In genomic region chr7:103865442-103865841, GRCh38 we compare ENCODE assay signal across 9 cellular contexts.
"Had no signal": no experiment of that assay in that cellular context is flagged by ENCODE, and none has a peak within 500 bp of the region (broad histone marks: within the 10 kb centered on the region; RNA-seq: fewer than 3 reads in every experiment).

No MANE protein-coding gene starts in this region.

- H3K27ac ChIP-seq: KMS-11 had no signal

- H2AFZ ChIP-seq: GM23338 had no signal

- H3K4me3 ChIP-seq: GM23338 had no signal

- H3K4me2 ChIP-seq: GM23338, KMS-11 had no signal

- DNase-seq: H9, HCEC 1CT, IMR-90, KBM-7 had no signal

- ATAC-seq: GM23338 had no signal

- H3K9ac ChIP-seq: KMS-11 had no signal

- FAIRE-seq: H1, H54, HTR-8/SVneo had no signal
